8 cellular contexts compared by ENCODE assay signal in the genomic region with DNA sequence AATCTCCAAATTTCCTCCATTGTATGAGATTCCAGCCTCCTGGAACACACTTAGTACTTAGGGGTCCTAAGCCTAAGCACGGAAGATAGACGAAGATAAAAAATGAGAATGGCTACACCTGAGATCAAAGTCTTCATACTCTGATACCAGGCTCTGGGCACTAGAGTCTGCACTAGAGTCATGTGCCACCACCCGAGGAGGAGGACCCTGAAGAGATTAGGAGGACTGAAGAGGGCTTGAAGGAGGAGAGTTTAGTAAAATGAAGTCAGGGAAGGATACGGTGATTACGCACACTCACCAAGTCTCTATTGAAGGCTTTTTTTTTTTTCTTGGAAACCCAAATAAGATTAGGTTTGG. TPM values are rescaled to one million over a fixed set of nuclear protein-coding genes. Genes with fewer than 3 reads are reported as not detected.
DNase-seq lines count a peak whose midpoint lies in the region; ATAC-seq and TF ChIP-seq lines count a peak whose summit lies in the region.

No MANE protein-coding gene starts in this region.

- H3K79me1 ChIP-seq in mesenchymal stem cell (replicated peaks; ENCODE audit: low read length, poor library complexity, severe bottlenecking): peaks cover 7% of the 10 kb centered on the region

- H3K9me3 ChIP-seq in cardiac muscle cell (ENCODE audit: low read depth) (no peaks in the 10 kb centered on the region), mesenchymal stem cell (ENCODE audit: control insufficient read depth, low read length) (no peaks in the 10 kb centered on the region), upper lobe of right lung (no peaks in the 10 kb centered on the region)

- WGBS in mesenchymal stem cell: 83% methylated on average over 5 of the region's 5 CpGs

- peak overlapping the region; percentile 47 for H4K8ac ChIP-seq in mesenchymal stem cell (ENCODE audit: low read length)

- no peak overlapping the region for H2BK5ac ChIP-seq in mesenchymal stem cell (ENCODE audit: low read depth, low read length, poor library complexity, severe bottlenecking)

- H3K23ac ChIP-seq in mesenchymal stem cell (ENCODE audit: low read length in 2 of 2): no peak overlapping the region

- H3K4me3 ChIP-seq in cardiac muscle cell: peak overlapping the region; percentile 36
- peak overlapping the region in 1 of 2 experiments; percentile 83 for H3K4me3 ChIP-seq in mesenchymal stem cell (ENCODE audit: insufficient read depth in 1 of 2, low read depth in 1 of 2, low read length in 2 of 2)
- H3K4me3 ChIP-seq in upper lobe of right lung: peak overlapping the region; percentile 51

- TF ChIP-seq CTCF in cardiac muscle cell (IDR thresholded peaks at IDR 0.05; ENCODE audit: low read depth, low read length): no peak
- no peak for TF ChIP-seq CTCF in upper lobe of right lung (IDR thresholded peaks at IDR 0.05)

- intact Hi-C loops in Right ventricle myocardium superior (cut with DNase I): no loop called here
- intact Hi-C loops in upper lobe of right lung (cut with DNase I): no loop called here

- no peak for DNase-seq in cardiac muscle cell (ENCODE audit: low read depth in 1 of 2, low spot score in 1 of 2)
- DNase-seq in Right ventricle myocardium superior: no peak
- DNase-seq in mesenchymal stem cell: no peak
- no peak for DNase-seq in upper lobe of right lung
- DNase-seq in NCI-H1092 (lab: John Stamatoyannopoulos, UW): no peak
- DNase-seq in COR-L47 (lab: John Stamatoyannopoulos, UW): no peak

- no peak overlapping the region for H2BK15ac ChIP-seq in mesenchymal stem cell (ENCODE audit: low read depth, poor library complexity, severe bottlenecking)

- H3K36me3 ChIP-seq in cardiac muscle cell (peaks cover 4% of the 10 kb centered on the region), mesenchymal stem cell (ENCODE audit: control insufficient read depth in 1 of 2, insufficient read depth in 2 of 2, low read depth in 1 of 2, low read length in 2 of 2) (peaks cover 7 to 18% of the 10 kb centered on the region in 2 experiments), upper lobe of right lung (no peaks in the 10 kb centered on the region)

- no peak overlapping the region for H4K91ac ChIP-seq in mesenchymal stem cell (ENCODE audit: low read length)

- no peak overlapping the region for H2AFZ ChIP-seq in mesenchymal stem cell (ENCODE audit: low read depth, low read length)

- H3K9ac ChIP-seq in mesenchymal stem cell (ENCODE audit: low read length): peak overlapping the region; percentile 90

- peak overlapping the region in 1 of 2 experiments; percentile 40 for H3K4ac ChIP-seq in mesenchymal stem cell (ENCODE audit: low read depth in 1 of 2, low read length in 2 of 2)

- no peak overlapping the region for H3K14ac ChIP-seq in mesenchymal stem cell (ENCODE audit: low read length in 2 of 2)

- H3K4me2 ChIP-seq in mesenchymal stem cell (ENCODE audit: low read length, poor library complexity, severe bottlenecking): peak overlapping the region; percentile 55

- peak overlapping the region in 1 of 2 experiments; percentile 37 for H2BK12ac ChIP-seq in mesenchymal stem cell (ENCODE audit: low read length in 2 of 2)

- no peak overlapping the region for H2AK5ac ChIP-seq in mesenchymal stem cell (ENCODE audit: low read length, severe bottlenecking)

- H2BK120ac ChIP-seq in mesenchymal stem cell (ENCODE audit: low read depth, low read length): no peak overlapping the region

- H3K27ac ChIP-seq in cardiac muscle cell: peak overlapping the region; percentile 86
- H3K27ac ChIP-seq in angular gyrus (ENCODE audit: low read depth, low read length): peak overlapping the region; percentile 92
- H3K27ac ChIP-seq in mesenchymal stem cell (ENCODE audit: low read length, poor library complexity, severe bottlenecking): peak overlapping the region; percentile 61
- peak overlapping the region; percentile 89 for H3K27ac ChIP-seq in upper lobe of right lung

- H3K27me3 ChIP-seq in cardiac muscle cell: no peaks in the 10 kb centered on the region
- H3K27me3 ChIP-seq in mesenchymal stem cell (ENCODE audit: control insufficient read depth in 1 of 2, insufficient read depth in 1 of 2, low read length in 2 of 2): no peaks in the 10 kb centered on the region
- H3K27me3 ChIP-seq in upper lobe of right lung: no peaks in the 10 kb centered on the region

- ATAC-seq in Right ventricle myocardium superior (ENCODE audit: poor library complexity) (no peak), upper lobe of right lung (no peak), HG02973 (IDR thresholded peaks at IDR 0.05; ENCODE audit: unreplicated experiment) (no peak)

- H3K4me1 ChIP-seq in cardiac muscle cell (ENCODE audit: low read depth) (peaks cover 6% of the 10 kb centered on the region), mesenchymal stem cell (ENCODE audit: control insufficient read depth, insufficient read depth, low read depth, low read length) (peaks cover 7% of the 10 kb centered on the region), upper lobe of right lung (peaks cover 6% of the 10 kb centered on the region)

- peak overlapping the region in 1 of 2 experiments; percentile 6 for H3K18ac ChIP-seq in mesenchymal stem cell (ENCODE audit: low read depth in 1 of 2, low read length in 2 of 2)

RNA-seq across cellular contexts. Expression of a gene that starts 0.6 kb away (rescaled TPM):
- total RNA-seq in cardiac muscle cell (14.2 and 45.3 TPM in 2 replicates), Right ventricle myocardium superior (17.1 TPM), upper lobe of right lung (4.5 TPM)
- 12.8 and 29.0 TPM in 2 replicates for polyA plus RNA-seq in cardiac muscle cell
- 7.3 TPM for polyA plus RNA-seq in mesenchymal stem cell (2013, experiment 1 of 2)
- 6.5 TPM for polyA plus RNA-seq in mesenchymal stem cell (2013, experiment 2 of 2)

RNA-seq across cellular contexts. Expression of a gene that starts 9.6 kb away (rescaled TPM):
- total RNA-seq in cardiac muscle cell (22.2 and 42.5 TPM in 2 replicates), Right ventricle myocardium superior (50.3 TPM), upper lobe of right lung (1.9 TPM)
- polyA plus RNA-seq in cardiac muscle cell: 15.2 and 20.5 TPM in 2 replicates
- 0.76 TPM for polyA plus RNA-seq in mesenchymal stem cell (2013, experiment 1 of 2)
- 0.82 TPM for polyA plus RNA-seq in mesenchymal stem cell (2013, experiment 2 of 2)

RNA-seq across cellular contexts. Expression of a gene that starts 14.7 kb away (rescaled TPM):
- total RNA-seq in cardiac muscle cell (2.3 and 5.3 TPM in 2 replicates), Right ventricle myocardium superior (0.70 TPM), upper lobe of right lung (5.2 TPM)
- 1.3 and 4.0 TPM in 2 replicates for polyA plus RNA-seq in cardiac muscle cell
- polyA plus RNA-seq in mesenchymal stem cell (2013, experiment 1 of 2): not detected
- not detected for polyA plus RNA-seq in mesenchymal stem cell (2013, experiment 2 of 2)

RNA-seq across cellular contexts. Expression of a gene that starts 21.4 kb away (rescaled TPM):
- 0.81 TPM in 1 of 2 replicates, not detected in the other for total RNA-seq in cardiac muscle cell
- polyA plus RNA-seq in cardiac muscle cell: 0.06 and 0.37 TPM in 2 replicates
- not detected for total RNA-seq in Right ventricle myocardium superior
- not detected for polyA plus RNA-seq in mesenchymal stem cell (2013, experiment 1 of 2)
- not detected for polyA plus RNA-seq in mesenchymal stem cell (2013, experiment 2 of 2)
- not detected for total RNA-seq in upper lobe of right lung

RNA-seq across cellular contexts. Expression of a gene that starts 34.9 kb away (rescaled TPM):
- total RNA-seq in cardiac muscle cell: 10.0 and 10.1 TPM in 2 replicates
- polyA plus RNA-seq in cardiac muscle cell: 17.4 and 37.2 TPM in 2 replicates
- total RNA-seq in Right ventricle myocardium superior: 11.5 TPM
- polyA plus RNA-seq in mesenchymal stem cell (2013, experiment 1 of 2): 14.4 TPM
- 17.7 TPM for polyA plus RNA-seq in mesenchymal stem cell (2013, experiment 2 of 2)
- total RNA-seq in upper lobe of right lung: 11.9 TPM
